8 cellular contexts compared by ENCODE assay signal in the genomic region with DNA sequence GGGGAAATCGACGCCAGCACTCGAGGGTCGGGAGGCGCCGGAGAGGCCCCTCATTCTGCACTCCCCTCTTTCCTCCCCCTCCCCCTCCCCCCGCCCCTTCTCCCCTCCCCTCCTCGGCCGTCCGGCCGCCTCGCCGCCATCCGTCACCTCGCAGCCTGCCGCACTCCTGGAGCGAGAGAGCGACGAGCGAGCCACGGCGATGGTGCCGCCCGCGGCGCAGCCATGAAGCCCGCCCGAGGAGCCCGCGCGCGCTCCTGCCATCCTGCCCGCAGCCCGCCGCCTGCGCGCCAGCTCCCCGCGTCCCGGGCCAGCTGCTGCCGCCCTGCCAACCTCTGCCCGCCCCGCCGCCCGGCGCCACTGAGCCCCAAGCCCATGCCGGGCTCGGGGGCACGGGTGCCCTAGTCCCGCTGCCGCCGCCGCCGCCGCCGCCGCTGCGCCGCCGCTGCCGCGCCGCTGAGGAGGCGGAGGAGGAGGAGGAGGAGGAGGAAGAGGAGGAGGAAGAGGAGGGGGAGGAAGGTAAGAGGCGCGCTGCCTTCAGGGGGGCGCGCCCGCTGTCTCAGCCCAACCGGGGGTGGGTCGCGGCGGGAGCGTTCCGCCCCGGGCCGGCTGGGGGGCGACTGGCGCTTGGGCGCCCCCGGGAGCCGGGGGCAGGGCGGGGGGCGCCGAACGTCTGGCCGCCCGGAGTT. TPM values are rescaled to one million over a fixed set of nuclear protein-coding genes. Genes with fewer than 3 reads are reported as not detected.
A peak's percentile ranks its signal among the peaks of the same experiment; 100 is the strongest.
DNase-seq lines count a peak whose midpoint lies in the region; ATAC-seq and TF ChIP-seq lines count a peak whose summit lies in the region.

FRMPD3 (plus strand) TSS at position 163 of the 686 bp plus-strand sequence. CDS start 76,937 bp downstream, outside the sequence.

- no peak within 1 kb of the TSS for H3K27ac Mint-ChIP-seq in activated naive CD8-positive, alpha-beta T cell treated with anti-CD3 and anti-CD28 coated beads, Interleukin-2, amount 10 ng/mL, durations not matched to agents 7 days and 5 days
- peak within 1 kb of the TSS; percentile 70 for H3K27ac Mint-ChIP-seq in type B pancreatic cell

- H3K4me3 Mint-ChIP-seq in activated naive CD8-positive, alpha-beta T cell treated with anti-CD3 and anti-CD28 coated beads, Interleukin-2, amount 10 ng/mL, durations not matched to agents 7 days and 5 days: peak within 1 kb of the TSS; percentile 61
- H3K4me3 Mint-ChIP-seq in type B pancreatic cell: peak within 1 kb of the TSS; percentile 86

- ATAC-seq in activated naive CD8-positive, alpha-beta T cell treated with anti-CD3 and anti-CD28 coated beads, Interleukin-2, amount 10 ng/mL, durations not matched to agents 7 days and 5 days (ENCODE audit: low read depth): no peak
- ATAC-seq in left colon (peak; percentile 39), HG02759 (IDR thresholded peaks at IDR 0.05; ENCODE audit: unreplicated experiment) (no peak)

- no peaks in the 10 kb centered on the region for H3K36me3 Mint-ChIP-seq in activated naive CD8-positive, alpha-beta T cell treated with anti-CD3 and anti-CD28 coated beads, Interleukin-2, amount 10 ng/mL, durations not matched to agents 7 days and 5 days
- no peaks in the 10 kb centered on the region for H3K36me3 Mint-ChIP-seq in type B pancreatic cell

- intact Hi-C loops in left colon (cut with DNase I, micrococcal nuclease): no loop called here

- no peak for TF ChIP-seq CTCF in type B pancreatic cell (conservative IDR thresholded peaks at IDR 0.05)

- POLR2A ChIA-PET in activated naive CD8-positive, alpha-beta T cell treated with anti-CD3 and anti-CD28 coated beads, Interleukin-2, amount 10 ng/mL, durations not matched to agents 7 days and 5 days (lab: Charles Lee): no interaction called here

- H3K4me1 Mint-ChIP-seq in activated naive CD8-positive, alpha-beta T cell treated with anti-CD3 and anti-CD28 coated beads, Interleukin-2, amount 10 ng/mL, durations not matched to agents 7 days and 5 days: peaks cover 10% of the 10 kb centered on the region
- H3K4me1 Mint-ChIP-seq in type B pancreatic cell (ENCODE audit: unreplicated experiment): peaks cover 12% of the 10 kb centered on the region

- peak; percentile 20 for DNase-seq in activated gamma-delta T cell (lab: John Stamatoyannopoulos, UW)
- no peak for DNase-seq in activated gamma-delta T cell treated with Interleukin-2 at 50 U/mL for 16 hours
- DNase-seq in activated naive CD8-positive, alpha-beta T cell treated with anti-CD3 and anti-CD28 coated beads, Interleukin-2, amount 10 ng/mL, durations not matched to agents 7 days and 5 days: peak; percentile 30
- no peak for DNase-seq in left colon
- no peak for DNase-seq in type B pancreatic cell (ENCODE audit: extremely low spot score, unreplicated experiment)
- DNase-seq in NCI-H2171 (lab: John Stamatoyannopoulos, UW): no peak
- DNase-seq in activated CD4-positive, CD25-positive, alpha-beta regulatory T cell (lab: John Stamatoyannopoulos, UW): no peak

- peaks cover 52% of the 10 kb centered on the region for H3K27me3 Mint-ChIP-seq in activated naive CD8-positive, alpha-beta T cell treated with anti-CD3 and anti-CD28 coated beads, Interleukin-2, amount 10 ng/mL, durations not matched to agents 7 days and 5 days
- peaks cover 24% of the 10 kb centered on the region for H3K27me3 Mint-ChIP-seq in type B pancreatic cell

- H3K9me3 Mint-ChIP-seq in activated naive CD8-positive, alpha-beta T cell treated with anti-CD3 and anti-CD28 coated beads, Interleukin-2, amount 10 ng/mL, durations not matched to agents 7 days and 5 days: no peaks in the 10 kb centered on the region
- H3K9me3 Mint-ChIP-seq in type B pancreatic cell: no peaks in the 10 kb centered on the region

RNA-seq across cellular contexts. Expression of gene FRMPD3, which starts in this region (rescaled TPM):
- total RNA-seq in activated naive CD8-positive, alpha-beta T cell treated with anti-CD3 and anti-CD28 coated beads, Interleukin-2, amount 10 ng/mL, durations not matched to agents 7 days and 5 days: 1 to 10 TPM; 1.4 to 2.0 TPM
- total RNA-seq in left colon (under 1 TPM; 0.17 to 0.27 TPM), type B pancreatic cell (ENCODE audit: low replicate concordance) (1.9 and 2.6 TPM in 2 replicates)

Comparison
In these comparisons a context has a peak if more than half of its experiments do, and no peak if none do; other contexts are left out.
1. DNase-seq: peak in activated gamma-delta T cell (single experiment) and activated naive CD8-positive, alpha-beta T cell treated with anti-CD3 and anti-CD28 coated beads, Interleukin-2, amount 10 ng/mL, durations not matched to agents 7 days and 5 days (single experiment); none in activated gamma-delta T cell treated with Interleukin-2 at 50 U/mL for 16 hours (single experiment), left colon (0 of 2), type B pancreatic cell (single experiment), NCI-H2171 (single experiment) and activated CD4-positive, CD25-positive, alpha-beta regulatory T cell (0 of 4).
2. Peak in ATAC-seq in left colon; RNA of the gene not detected or under 1 TPM.